2 cellular contexts compared by ENCODE assay signal in the genomic region with DNA sequence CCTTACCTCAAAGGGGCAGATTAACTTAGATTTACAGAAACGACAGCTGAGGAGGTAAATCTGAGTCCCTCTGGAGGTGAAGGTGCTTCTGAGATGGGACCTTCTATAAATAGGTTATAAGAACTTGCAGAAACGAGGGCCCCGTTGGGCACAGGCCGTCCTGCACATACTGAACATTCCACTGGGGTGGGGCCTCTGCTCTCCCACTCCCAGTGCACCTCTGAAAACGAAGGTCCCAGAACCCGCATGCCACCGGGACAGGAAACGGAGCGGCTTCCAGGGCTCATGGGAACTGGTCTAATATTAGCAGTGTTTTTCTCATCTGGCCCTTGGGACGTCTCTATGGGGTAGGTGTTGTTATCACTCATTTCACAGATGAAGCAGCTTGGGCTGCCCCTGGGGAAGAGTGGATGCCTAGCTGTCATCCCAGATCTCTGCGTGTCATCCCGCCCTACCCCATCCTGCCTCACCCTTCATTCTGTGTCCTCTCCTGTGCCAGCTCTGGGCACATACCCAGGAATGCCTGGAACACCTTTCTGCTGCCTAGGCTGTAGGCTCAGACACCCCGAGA.
TF ChIP-seq lines count a peak whose summit lies in the region.

No MANE protein-coding gene starts in this region.

TF ChIP-seq in HEK293T, 16 proteins besides CTCF, POLR2A, EP300 and RAD21:
- TF ChIP-seq L3MBTL2 (conservative IDR thresholded peaks at IDR 0.05) = no peak
- no peak for TF ChIP-seq FOXA1 (IDR thresholded peaks at IDR 0.05)
- no peak for TF ChIP-seq ELF4 (IDR thresholded peaks at IDR 0.05)
- no peak for TF ChIP-seq SUZ12 (IDR thresholded peaks at IDR 0.05)

TF ChIP-seq in H1, 55 proteins besides CTCF, POLR2A, EP300 and RAD21:
- no peak for TF ChIP-seq FOSL1 (IDR thresholded peaks at IDR 0.05; ENCODE audit: insufficient read depth, low read depth, low read length)
- TF ChIP-seq ASH2L (IDR thresholded peaks at IDR 0.05; ENCODE audit: low read length) = no peak
- no peak for TF ChIP-seq RNF2 (IDR thresholded peaks at IDR 0.05; ENCODE audit: borderline replicate concordance, low read depth, low read length, missing control alignments, poor library complexity, severe bottlenecking)
- no peak for TF ChIP-seq SAP30 (IDR thresholded peaks at IDR 0.05; ENCODE audit: insufficient read depth, insufficient replicate concordance, low read length)
- no peak for TF ChIP-seq CTBP2 (IDR thresholded peaks at IDR 0.05; ENCODE audit: borderline replicate concordance, insufficient read depth, insufficient read length, low read length)
- no peak for TF ChIP-seq POU5F1 (IDR thresholded peaks at IDR 0.05; ENCODE audit: low read depth, low read length)
- TF ChIP-seq, protein P1, sequence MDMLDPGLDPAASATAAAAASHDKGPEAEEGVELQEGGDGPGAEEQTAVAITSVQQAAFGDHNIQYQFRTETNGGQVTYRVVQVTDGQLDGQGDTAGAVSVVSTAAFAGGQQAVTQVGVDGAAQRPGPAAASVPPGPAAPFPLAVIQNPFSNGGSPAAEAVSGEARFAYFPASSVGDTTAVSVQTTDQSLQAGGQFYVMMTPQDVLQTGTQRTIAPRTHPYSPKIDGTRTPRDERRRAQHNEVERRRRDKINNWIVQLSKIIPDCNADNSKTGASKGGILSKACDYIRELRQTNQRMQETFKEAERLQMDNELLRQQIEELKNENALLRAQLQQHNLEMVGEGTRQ (IDR thresholded peaks at IDR 0.05; ENCODE audit: low read length) = no peak
- no peak for TF ChIP-seq KDM5A (IDR thresholded peaks at IDR 0.05; ENCODE audit: low read length)
- TF ChIP-seq EGR1 (IDR thresholded peaks at IDR 0.05; ENCODE audit: borderline replicate concordance, low read depth, low read length) = no peak
- TF ChIP-seq SIRT6 (IDR thresholded peaks at IDR 0.05; ENCODE audit: low read length) = no peak
- no peak for TF ChIP-seq SP1 (IDR thresholded peaks at IDR 0.05; ENCODE audit: low read depth, low read length)
- TF ChIP-seq YY1 (IDR thresholded peaks at IDR 0.05; ENCODE audit: low read depth, low read length) = no peak
TF ChIP-seq in H1: peak in this region for 0.
